In genomic region chr10:3906511-3907111, GRCh38 we compare ENCODE assay signal across 1 cellular context.
TF ChIP-seq lines count a peak whose summit lies in the region.

No MANE protein-coding gene starts in this region.

TF ChIP-seq in H1, 55 proteins besides CTCF, POLR2A, EP300 and RAD21 (continued from another document):
- TF ChIP-seq NANOG (IDR thresholded peaks at IDR 0.05; ENCODE audit: insufficient read depth, low read depth, low read length, poor library complexity, severe bottlenecking), result no peak
